In genomic region chr1:5481889-5482288, GRCh38 we compare ENCODE assay signal across 12 cellular contexts.
DNase-seq lines count a peak whose midpoint lies in the region; ATAC-seq, FAIRE-seq and TF ChIP-seq lines count a peak whose summit lies in the region.
"Had no signal": no experiment of that assay in that cellular context is flagged by ENCODE, and none has a peak within 500 bp of the region (broad histone marks: within the 10 kb centered on the region; RNA-seq: fewer than 3 reads in every experiment).

No MANE protein-coding gene starts in this region.

- no peak overlapping the region for H3K27ac ChIP-seq in BLaER1 treated with 17β-estradiol and CSF1 and Interleukin-3, amounts not matched to agents 10 nM and 100 nM
- no peak overlapping the region for H3K27ac ChIP-seq in neural cell (ENCODE audit: low read length)
- no peak overlapping the region for H3K27ac ChIP-seq in esophagus muscularis mucosa (replicated peaks in 1 of 4)
- H3K27ac ChIP-seq in Peyer's patch = no peak overlapping the region
- H3K27ac ChIP-seq: sigmoid colon had no signal

- no peak for TF ChIP-seq CTCF in neural cell (IDR thresholded peaks at IDR 0.05; ENCODE audit: poor library complexity, severe bottlenecking)
- no peak for TF ChIP-seq CTCF in esophagus muscularis mucosa (IDR thresholded peaks at IDR 0.05)
- TF ChIP-seq CTCF in Peyer's patch (IDR thresholded peaks at IDR 0.05) = peak in 3 of 6 experiments; percentile 12 to 28 (median 20)

- intact Hi-C loops in activated T-helper 2 cell treated with anti-CD3 and anti-CD28 coated beads, Interferon-gamma antibody, Interleukin-2, Interleukin-4, amounts not matched to agents 10 μg/mL and 5 μg/mL and 100 μg/mL, durations not matched to agents 14 hours and 24 hours and 36 hours (cut with micrococcal nuclease) = no loop called here
- intact Hi-C loops in esophagus muscularis mucosa (cut with DNase I) = no loop called here

- WGBS in esophagus muscularis mucosa = 44% methylated on average over 10 of the region's 10 CpGs

- no peaks in the 10 kb centered on the region for H3K9me2 ChIP-seq in neural cell (ENCODE audit: insufficient read depth, low read length)

- no peak overlapping the region for H3K27ac Mint-ChIP-seq in activated T-helper 2 cell treated with anti-CD3 and anti-CD28 coated beads, Interferon-gamma antibody, Interleukin-2, Interleukin-4, amounts not matched to agents 10 μg/mL and 5 μg/mL and 100 μg/mL, durations not matched to agents 14 hours and 24 hours and 36 hours
- H3K27ac Mint-ChIP-seq: T-helper 1 cell treated with Interleukin-12 subunit alpha and Interleukin-12 subunit beta and Interleukin-4 antibody, amounts not matched to agents 30 μg/mL and 1 μg/mL, for 36 hours had no signal

- H3K4me3 Mint-ChIP-seq in activated T-helper 2 cell treated with anti-CD3 and anti-CD28 coated beads, Interferon-gamma antibody, Interleukin-2, Interleukin-4, amounts not matched to agents 10 μg/mL and 5 μg/mL and 100 μg/mL, durations not matched to agents 14 hours and 24 hours and 36 hours (ENCODE audit: low read depth) = no peak overlapping the region
- H3K4me3 Mint-ChIP-seq: T-helper 1 cell treated with Interleukin-12 subunit alpha and Interleukin-12 subunit beta and Interleukin-4 antibody, amounts not matched to agents 30 μg/mL and 1 μg/mL, for 36 hours had no signal

- no peak overlapping the region for H2AFZ ChIP-seq in neural cell (ENCODE audit: low read depth, low read length)

- DNase-seq in SHP77 (lab: John Stamatoyannopoulos, UW) (peak; percentile 46 to 52), RCC 7860 (ENCODE audit: low spot score) (no peak), esophagus muscularis mucosa (ENCODE audit: extremely low spot score) (no peak), Peyer's patch (no peak)
- peak; percentile 17 for DNase-seq in activated T-helper 2 cell treated with anti-CD3 and anti-CD28 coated beads, Interferon-gamma antibody, Interleukin-2, Interleukin-4, amounts not matched to agents 10 μg/mL and 5 μg/mL and 100 μg/mL, durations not matched to agents 14 hours and 24 hours and 36 hours (ENCODE audit: low spot score)
- DNase-seq: C1 segment of cervical spinal cord, NCI-H1436 treated with DMSO at 0.1 percent for 48 hours, sigmoid colon had no signal

- no peaks in the 10 kb centered on the region for H3K9me3 ChIP-seq in BLaER1 treated with 17β-estradiol and CSF1 and Interleukin-3, amounts not matched to agents 10 nM and 100 nM (replicated peaks in 1 of 11)
- H3K9me3 ChIP-seq in neural cell (ENCODE audit: low read length) (no peaks in the 10 kb centered on the region), esophagus muscularis mucosa (no peaks in the 10 kb centered on the region), Peyer's patch (no peaks in the 10 kb centered on the region)
- H3K9me3 ChIP-seq: sigmoid colon had no signal

- H3K36me3 Mint-ChIP-seq in activated T-helper 2 cell treated with anti-CD3 and anti-CD28 coated beads, Interferon-gamma antibody, Interleukin-2, Interleukin-4, amounts not matched to agents 10 μg/mL and 5 μg/mL and 100 μg/mL, durations not matched to agents 14 hours and 24 hours and 36 hours (ENCODE audit: low read depth) = no peaks in the 10 kb centered on the region

- no peaks in the 10 kb centered on the region for H3K36me3 ChIP-seq in BLaER1 treated with 17β-estradiol and CSF1 and Interleukin-3, amounts not matched to agents 10 nM and 100 nM
- H3K36me3 ChIP-seq in neural cell (ENCODE audit: insufficient read depth, low read length) (no peaks in the 10 kb centered on the region), esophagus muscularis mucosa (no peaks in the 10 kb centered on the region), Peyer's patch (no peaks in the 10 kb centered on the region)
- H3K36me3 ChIP-seq: sigmoid colon had no signal

- H3K27me3 Mint-ChIP-seq in activated T-helper 2 cell treated with anti-CD3 and anti-CD28 coated beads, Interferon-gamma antibody, Interleukin-2, Interleukin-4, amounts not matched to agents 10 μg/mL and 5 μg/mL and 100 μg/mL, durations not matched to agents 14 hours and 24 hours and 36 hours (ENCODE audit: low read depth) = no peaks in the 10 kb centered on the region

- peak overlapping the region in 8 of 11 experiments; percentile 6 to 46 (median 24); a peak in 9 of 22 replicates for H3K4me2 ChIP-seq in BLaER1 treated with 17β-estradiol and CSF1 and Interleukin-3, amounts not matched to agents 10 nM and 100 nM
- no peak overlapping the region for H3K4me2 ChIP-seq in neural cell (ENCODE audit: low read length)

- no peaks in the 10 kb centered on the region for H3F3A ChIP-seq in neural cell (ENCODE audit: insufficient read depth, low read length, poor library complexity, severe bottlenecking)

- H3K4me1 ChIP-seq in BLaER1 treated with 17β-estradiol and CSF1 and Interleukin-3, amounts not matched to agents 10 nM and 100 nM = peaks cover 0 to 15% (median 9%) of the 10 kb centered on the region in 10 experiments; a peak in 9 of 20 replicates
- H3K4me1 ChIP-seq in esophagus muscularis mucosa (no peaks in the 10 kb centered on the region), Peyer's patch (no peaks in the 10 kb centered on the region)
- H3K4me1 ChIP-seq: sigmoid colon had no signal

- no peaks in the 10 kb centered on the region for H3K9me3 Mint-ChIP-seq in activated T-helper 2 cell treated with anti-CD3 and anti-CD28 coated beads, Interferon-gamma antibody, Interleukin-2, Interleukin-4, amounts not matched to agents 10 μg/mL and 5 μg/mL and 100 μg/mL, durations not matched to agents 14 hours and 24 hours and 36 hours
- H3K9me3 Mint-ChIP-seq: T-helper 1 cell treated with Interleukin-12 subunit alpha and Interleukin-12 subunit beta and Interleukin-4 antibody, amounts not matched to agents 30 μg/mL and 1 μg/mL, for 36 hours had no signal

- no peaks in the 10 kb centered on the region for H3K4me1 Mint-ChIP-seq in activated T-helper 2 cell treated with anti-CD3 and anti-CD28 coated beads, Interferon-gamma antibody, Interleukin-2, Interleukin-4, amounts not matched to agents 10 μg/mL and 5 μg/mL and 100 μg/mL, durations not matched to agents 14 hours and 24 hours and 36 hours (ENCODE audit: low read depth)

- FAIRE-seq in RCC 7860 (lab: Jason Lieb, UNC) = no peak

- peaks cover 0 to 4% (median 0%) of the 10 kb centered on the region in 11 experiments; a peak in 2 of 22 replicates for H4K20me1 ChIP-seq in BLaER1 treated with 17β-estradiol and CSF1 and Interleukin-3, amounts not matched to agents 10 nM and 100 nM
- H4K20me1 ChIP-seq in neural cell (ENCODE audit: insufficient read depth) = no peaks in the 10 kb centered on the region

- H3K4me3 ChIP-seq in BLaER1 treated with 17β-estradiol and CSF1 and Interleukin-3, amounts not matched to agents 10 nM and 100 nM = no peak overlapping the region
- H3K4me3 ChIP-seq in neural cell (ENCODE audit: low read length) (no peak overlapping the region), esophagus muscularis mucosa (no peak overlapping the region), Peyer's patch (no peak overlapping the region)
- H3K4me3 ChIP-seq: sigmoid colon had no signal

- H3K27me3 ChIP-seq in BLaER1 treated with 17β-estradiol and CSF1 and Interleukin-3, amounts not matched to agents 10 nM and 100 nM = no peaks in the 10 kb centered on the region
- H3K27me3 ChIP-seq in neural cell (ENCODE audit: insufficient read depth, low read depth, low read length) = no peaks in the 10 kb centered on the region
- H3K27me3 ChIP-seq in esophagus muscularis mucosa = peaks cover 0 to 98% (median 5%) of the 10 kb centered on the region in 4 donors
- H3K27me3 ChIP-seq in Peyer's patch = no peaks in the 10 kb centered on the region

- TF ChIP-seq RAD21 in neural cell (conservative IDR thresholded peaks at IDR 0.05) = peak; percentile 9

- H3K79me2 ChIP-seq in neural cell (replicated peaks; ENCODE audit: insufficient read depth, low read length) = no peaks in the 10 kb centered on the region

- TF ChIP-seq EP300 in neural cell (conservative IDR thresholded peaks at IDR 0.05; ENCODE audit: poor library complexity, severe bottlenecking) = no peak
- TF ChIP-seq EP300 in esophagus muscularis mucosa (IDR thresholded peaks at IDR 0.05) = no peak

- no peak overlapping the region for H3K9ac ChIP-seq in BLaER1 treated with 17β-estradiol and CSF1 and Interleukin-3, amounts not matched to agents 10 nM and 100 nM
- H3K9ac ChIP-seq in neural cell (ENCODE audit: low read length) = no peak overlapping the region

- TF ChIP-seq POLR2A in esophagus muscularis mucosa (IDR thresholded peaks at IDR 0.05; ENCODE audit: low read depth) = no peak
- no peak for TF ChIP-seq POLR2A in Peyer's patch (IDR thresholded peaks at IDR 0.05)

- ATAC-seq in GM18519 (IDR thresholded peaks at IDR 0.05; ENCODE audit: low FRiP score, unreplicated experiment) = no peak

TF ChIP-seq in neural cell, 6 proteins besides CTCF, POLR2A, EP300 and RAD21:
- TF ChIP-seq, protein P1, sequence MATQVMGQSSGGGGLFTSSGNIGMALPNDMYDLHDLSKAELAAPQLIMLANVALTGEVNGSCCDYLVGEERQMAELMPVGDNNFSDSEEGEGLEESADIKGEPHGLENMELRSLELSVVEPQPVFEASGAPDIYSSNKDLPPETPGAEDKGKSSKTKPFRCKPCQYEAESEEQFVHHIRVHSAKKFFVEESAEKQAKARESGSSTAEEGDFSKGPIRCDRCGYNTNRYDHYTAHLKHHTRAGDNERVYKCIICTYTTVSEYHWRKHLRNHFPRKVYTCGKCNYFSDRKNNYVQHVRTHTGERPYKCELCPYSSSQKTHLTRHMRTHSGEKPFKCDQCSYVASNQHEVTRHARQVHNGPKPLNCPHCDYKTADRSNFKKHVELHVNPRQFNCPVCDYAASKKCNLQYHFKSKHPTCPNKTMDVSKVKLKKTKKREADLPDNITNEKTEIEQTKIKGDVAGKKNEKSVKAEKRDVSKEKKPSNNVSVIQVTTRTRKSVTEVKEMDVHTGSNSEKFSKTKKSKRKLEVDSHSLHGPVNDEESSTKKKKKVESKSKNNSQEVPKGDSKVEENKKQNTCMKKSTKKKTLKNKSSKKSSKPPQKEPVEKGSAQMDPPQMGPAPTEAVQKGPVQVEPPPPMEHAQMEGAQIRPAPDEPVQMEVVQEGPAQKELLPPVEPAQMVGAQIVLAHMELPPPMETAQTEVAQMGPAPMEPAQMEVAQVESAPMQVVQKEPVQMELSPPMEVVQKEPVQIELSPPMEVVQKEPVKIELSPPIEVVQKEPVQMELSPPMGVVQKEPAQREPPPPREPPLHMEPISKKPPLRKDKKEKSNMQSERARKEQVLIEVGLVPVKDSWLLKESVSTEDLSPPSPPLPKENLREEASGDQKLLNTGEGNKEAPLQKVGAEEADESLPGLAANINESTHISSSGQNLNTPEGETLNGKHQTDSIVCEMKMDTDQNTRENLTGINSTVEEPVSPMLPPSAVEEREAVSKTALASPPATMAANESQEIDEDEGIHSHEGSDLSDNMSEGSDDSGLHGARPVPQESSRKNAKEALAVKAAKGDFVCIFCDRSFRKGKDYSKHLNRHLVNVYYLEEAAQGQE (IDR thresholded peaks at IDR 0.05; ENCODE audit: borderline replicate concordance) = no peak
- TF ChIP-seq TAF1 (IDR thresholded peaks at IDR 0.05; ENCODE audit: low read depth) (no peak), SMC3 (conservative IDR thresholded peaks at IDR 0.05; ENCODE audit: poor library complexity) (no peak), EZH2 (IDR thresholded peaks at IDR 0.05; ENCODE audit: borderline replicate concordance, insufficient read depth, low read length, poor library complexity, severe bottlenecking) (no peak), POLR2AphosphoS5 (IDR thresholded peaks at IDR 0.05) (no peak), MXI1 (conservative IDR thresholded peaks at IDR 0.05; ENCODE audit: poor library complexity, severe bottlenecking) (no peak)
TF ChIP-seq in neural cell: peak in this region for 0.

Comparison
In these comparisons a context has a peak if more than half of its experiments do, and no peak if none do; other contexts are left out.
1. DNase-seq: peak in SHP77 (2 of 2) and activated T-helper 2 cell treated with anti-CD3 and anti-CD28 coated beads, Interferon-gamma antibody, Interleukin-2, Interleukin-4, amounts not matched to agents 10 μg/mL and 5 μg/mL and 100 μg/mL, durations not matched to agents 14 hours and 24 hours and 36 hours (single experiment); none in RCC 7860 (single experiment), esophagus muscularis mucosa (single experiment) and Peyer's patch (0 of 3).